In genomic region chr1:153922838-153923652, GRCh38 we compare ENCODE assay signal across 8 cellular contexts. TPM values are rescaled to one million over a fixed set of nuclear protein-coding genes. Genes with fewer than 3 reads are reported as not detected.
DNase-seq lines count a peak whose midpoint lies in the region; ATAC-seq and TF ChIP-seq lines count a peak whose summit lies in the region.

Gene GATAD2B, minus strand, starts transcription at chr1:153922972. Its CDS starts 94,625 bp downstream, at chr1:153828347.

- TF ChIP-seq POLR2A in tibial nerve (IDR thresholded peaks at IDR 0.05): peak in 1 of 2 donors; percentile 48

- H3K4me3 ChIP-seq in GM12864 (ENCODE audit: low read depth, low read length): peak within 1 kb of the TSS; percentile 72
- peak within 1 kb of the TSS; percentile 80 for H3K4me3 ChIP-seq in cardiac muscle cell
- peak within 1 kb of the TSS; percentile 95 for H3K4me3 ChIP-seq in parathyroid adenoma (ENCODE audit: low read depth, low read length)
- peak within 1 kb of the TSS; percentile 75 to 96 (median 90) for H3K4me3 ChIP-seq in tibial nerve

- H3K9ac ChIP-seq in parathyroid adenoma: no peak within 1 kb of the TSS

- H3K27ac ChIP-seq in cardiac muscle cell (peak within 1 kb of the TSS; percentile 92), parathyroid adenoma (peak within 1 kb of the TSS; percentile 75), tibial nerve (peak within 1 kb of the TSS; percentile 73 to 96 (median 94))

- H3K36me3 ChIP-seq in cardiac muscle cell (no peaks in the 10 kb centered on the region), parathyroid adenoma (ENCODE audit: control insufficient read depth, insufficient read depth, low read length) (no peaks in the 10 kb centered on the region), tibial nerve (no peaks in the 10 kb centered on the region)

- peak within 1 kb of the TSS; percentile 98 for H3K4me2 ChIP-seq in parathyroid adenoma (ENCODE audit: low read length)

- ATAC-seq in HG02759 (IDR thresholded peaks at IDR 0.05; ENCODE audit: unreplicated experiment): peak; percentile 92

- no peaks in the 10 kb centered on the region for H3K9me3 ChIP-seq in cardiac muscle cell (ENCODE audit: low read depth)
- no peaks in the 10 kb centered on the region for H3K9me3 ChIP-seq in parathyroid adenoma (ENCODE audit: control insufficient read depth, low read length)
- no peaks in the 10 kb centered on the region for H3K9me3 ChIP-seq in tibial nerve

- no peak for TF ChIP-seq CTCF in GM12864 (IDR thresholded peaks at IDR 0.05; ENCODE audit: low read depth, low read length, missing control alignments)
- no peak for TF ChIP-seq CTCF in cardiac muscle cell (IDR thresholded peaks at IDR 0.05; ENCODE audit: low read depth, low read length)
- TF ChIP-seq CTCF in parathyroid adenoma (IDR thresholded peaks at IDR 0.05): no peak
- TF ChIP-seq CTCF in tibial nerve (IDR thresholded peaks at IDR 0.05): peak in 2 of 5 experiments; percentile 5 to 48

- DNase-seq in GM12864 (ENCODE audit: low read depth): peak; percentile 100
- DNase-seq in NCI-H1417 (lab: John Stamatoyannopoulos, UW): peak; percentile 100
- DNase-seq in SW 1271 (lab: John Stamatoyannopoulos, UW): peak; percentile 92 to 97
- peak; percentile 98 for DNase-seq in activated naive CD8-positive, alpha-beta T cell treated with anti-CD3 and anti-CD28 coated beads, Interleukin-2, amount 50 U/mL, for 16 hours (ENCODE audit: low read depth, low spot score)
- DNase-seq in cardiac muscle cell (ENCODE audit: low read depth in 1 of 2, low spot score in 1 of 2): peak; percentile 100
- DNase-seq in tibial nerve (ENCODE audit: low spot score in 2 of 2): peak; percentile 98 to 99

- H3K79me2 ChIP-seq in parathyroid adenoma: peaks cover 4% of the 10 kb centered on the region

- peak within 1 kb of the TSS; percentile 91 for H2AFZ ChIP-seq in parathyroid adenoma

- H3K4me1 ChIP-seq in cardiac muscle cell (ENCODE audit: low read depth): peaks cover 26% of the 10 kb centered on the region
- peaks cover 6% of the 10 kb centered on the region for H3K4me1 ChIP-seq in parathyroid adenoma
- peaks cover 0 to 52% (median 23%) of the 10 kb centered on the region in 4 donors for H3K4me1 ChIP-seq in tibial nerve

- no peaks in the 10 kb centered on the region for H3K27me3 ChIP-seq in cardiac muscle cell
- no peaks in the 10 kb centered on the region for H3K27me3 ChIP-seq in parathyroid adenoma (ENCODE audit: control insufficient read depth, insufficient read depth, low read length)
- no peaks in the 10 kb centered on the region for H3K27me3 ChIP-seq in tibial nerve

- peak; percentile 41 to 82 for TF ChIP-seq EP300 in tibial nerve (IDR thresholded peaks at IDR 0.05)

- WGBS in tibial nerve, 2 donors: 0 to 2% methylated on average over 56 to 59 of the region's 61 CpGs

RNA-seq across cellular contexts. Expression of gene GATAD2B, which starts in this region (rescaled TPM):
- total RNA-seq in cardiac muscle cell (10.8 and 19.6 TPM in 2 replicates), tibial nerve (10 to 100 TPM; 16.8 to 26.5 (median 24.6) TPM)
- polyA plus RNA-seq in cardiac muscle cell: 8.1 and 11.8 TPM in 2 replicates

Comparison
In these comparisons a context has a peak if more than half of its experiments do, and no peak if none do; other contexts are left out.
1. Peak in every context shown above with its lines: DNase-seq, ATAC-seq, H3K4me3 ChIP-seq and H3K27ac ChIP-seq.